ENCODE assay signal across 10 cellular contexts in the genomic region with DNA sequence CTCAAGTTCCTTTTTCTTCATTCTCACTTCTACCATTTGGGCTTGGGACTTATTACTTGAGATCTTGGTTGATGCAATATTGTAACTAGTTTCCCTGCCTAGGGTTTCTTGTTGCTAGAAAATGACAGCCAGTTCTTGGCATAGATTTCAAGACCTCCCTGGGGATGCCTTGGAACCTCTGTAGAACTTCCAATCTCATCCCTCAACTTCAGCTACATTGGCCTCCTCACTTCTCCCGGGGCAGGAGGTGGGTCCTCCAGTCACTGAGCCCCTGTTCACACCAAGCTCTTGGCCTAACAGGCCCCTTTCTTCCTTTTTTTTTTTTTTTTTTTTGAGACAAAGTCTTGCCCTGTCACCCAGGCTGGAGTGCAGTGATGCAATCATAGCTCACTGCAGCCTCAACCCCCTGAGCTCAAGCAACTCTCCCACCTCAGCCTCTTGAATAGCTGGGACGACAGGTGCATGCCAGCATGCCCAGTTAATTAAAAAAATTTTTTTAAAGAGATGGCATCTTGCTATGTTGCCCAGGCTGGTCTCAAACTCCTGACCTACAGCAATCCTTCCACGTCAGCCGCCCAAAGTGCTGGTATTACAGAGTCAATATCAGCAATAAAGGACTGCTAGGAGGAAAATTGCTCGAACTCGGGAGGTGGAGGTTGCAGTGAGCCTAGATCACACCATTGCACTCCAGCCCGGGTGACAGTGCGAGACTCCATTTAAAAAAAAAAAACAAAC. TPM values are rescaled to one million over a fixed set of nuclear protein-coding genes. Genes with fewer than 3 reads are reported as not detected.
DNase-seq lines count a peak whose midpoint lies in the region; ATAC-seq and TF ChIP-seq lines count a peak whose summit lies in the region.
"Had no signal": no experiment of that assay in that cellular context is flagged by ENCODE, and none has a peak within 500 bp of the region (broad histone marks: within the 10 kb centered on the region; RNA-seq: fewer than 3 reads in every experiment).

No MANE protein-coding gene starts in this region.

- H3F3A ChIP-seq in SK-N-SH (replicated peaks; ENCODE audit: insufficient read depth) = no peaks in the 10 kb centered on the region

- peaks cover 0 to 12% of the 10 kb centered on the region in 2 experiments; a peak in 2 of 4 replicates for H3K4me1 ChIP-seq in SK-N-SH (ENCODE audit: control insufficient read depth in 1 of 2, insufficient read depth in 2 of 2, low read depth in 1 of 2, low read length in 1 of 2)
- peaks cover 0 to 12% (median 0%) of the 10 kb centered on the region in 3 donors for H3K4me1 ChIP-seq in gastroesophageal sphincter
- H3K4me1 ChIP-seq: BLaER1, HAP-1 had no signal

- POLR2A ChIA-PET in SK-N-SH (lab: Yijun Ruan, JAX) = no interaction called here

- CTCF ChIA-PET in SK-N-SH (lab: Yijun Ruan, JAX) = interaction anchor here (0.8 to 2.8 kb wide), 18 partner anchors 8 to 686 kb away, joined by 3 to 21 read pairs (median 4); no protein-coding TSS in a partner anchor

- H3K36me3 ChIP-seq in SK-N-SH (replicated peaks in 1 of 2; ENCODE audit: control insufficient read depth in 1 of 2, insufficient read depth in 2 of 2, low read length in 1 of 2) (no peaks in the 10 kb centered on the region), gastroesophageal sphincter (no peaks in the 10 kb centered on the region)
- H3K36me3 ChIP-seq: BLaER1, HAP-1 had no signal

- TF ChIP-seq CTCF in SK-N-SH (IDR thresholded peaks at IDR 0.05) = no peak
- TF ChIP-seq CTCF in gastroesophageal sphincter (IDR thresholded peaks at IDR 0.05) = no peak

- DNase-seq in EL (peak; percentile 40), SK-N-SH (no peak), T-helper 1 cell (no peak), erythroblast (lab: John Stamatoyannopoulos, UW) (no peak)

- H2AFZ ChIP-seq in SK-N-SH (ENCODE audit: low read depth) = 0 out of 2 replicates have a peak overlapping the region, but pooled peaks have one; percentile 9

- H3K79me2 ChIP-seq in SK-N-SH (ENCODE audit: insufficient read depth) = no peaks in the 10 kb centered on the region

- no peaks in the 10 kb centered on the region for H3K9me3 ChIP-seq in SK-N-SH
- H3K9me3 ChIP-seq in gastroesophageal sphincter = no peaks in the 10 kb centered on the region
- H3K9me3 ChIP-seq: BLaER1, HAP-1 had no signal

- TF ChIP-seq EP300 in SK-N-SH (IDR thresholded peaks at IDR 0.05; ENCODE audit: borderline replicate concordance in 1 of 2, low read depth in 1 of 2, low read length in 1 of 2) (no peak), gastroesophageal sphincter (IDR thresholded peaks at IDR 0.05) (no peak)

- TF ChIP-seq POLR2A in gastroesophageal sphincter (IDR thresholded peaks at IDR 0.05) (no peak), erythroblast (IDR thresholded peaks at IDR 0.05; ENCODE audit: low read length) (no peak)

- no peaks in the 10 kb centered on the region for H4K20me1 ChIP-seq in SK-N-SH (ENCODE audit: insufficient read depth)
- H4K20me1 ChIP-seq: BLaER1 had no signal

- H3K4me2 ChIP-seq in SK-N-SH = no peak overlapping the region
- H3K4me2 ChIP-seq: BLaER1 had no signal

- H3K27ac ChIP-seq in SK-N-SH (ENCODE audit: low read depth in 2 of 2, low read length in 1 of 2) = peak overlapping the region in 1 of 2 experiments; percentile 51; a peak in 2 of 4 replicates
- peak overlapping the region in 1 of 4 donors; percentile 34 for H3K27ac ChIP-seq in gastroesophageal sphincter
- peak overlapping the region in 13 of 21 experiments; percentile 5 to 81 (median 52) for H3K27ac ChIP-seq in skin epidermis
- H3K27ac ChIP-seq: BLaER1 had no signal

- WGBS in SK-N-SH (ENCODE audit: low lambda C conversion rate) = 59% methylated on average over 8 of the region's 8 CpGs
- WGBS in gastroesophageal sphincter (ENCODE audit: low coverage in 1 of 2), 2 donors = 80 to 84% methylated on average over 7 to 8 of the region's 8 CpGs

- no peak overlapping the region for H3K9ac ChIP-seq in SK-N-SH
- H3K9ac ChIP-seq: BLaER1 had no signal

- H3K4me3 ChIP-seq in SK-N-SH (ENCODE audit: low read depth in 2 of 2, low read length in 1 of 2) (no peak overlapping the region), gastroesophageal sphincter (no peak overlapping the region), skin epidermis (no peak overlapping the region)
- H3K4me3 ChIP-seq: BLaER1, HAP-1 had no signal

- no peaks in the 10 kb centered on the region for H3K9me2 ChIP-seq in SK-N-SH

- ATAC-seq in gastroesophageal sphincter (peak; percentile 39), GM18867 (IDR thresholded peaks at IDR 0.05; ENCODE audit: unreplicated experiment) (no peak)
- no peak for ATAC-seq in activated CD4-positive, CD25-positive, alpha-beta regulatory T cell treated with anti-CD3 and anti-CD28 coated beads, Interleukin-2, amount 50 U/mL, for 24 hours

- H3K27me3 ChIP-seq in SK-N-SH (ENCODE audit: insufficient read depth) (no peaks in the 10 kb centered on the region), gastroesophageal sphincter (no peaks in the 10 kb centered on the region)
- H3K27me3 ChIP-seq: BLaER1 had no signal

- TF ChIP-seq RAD21 in SK-N-SH (IDR thresholded peaks at IDR 0.05; ENCODE audit: low read length) = no peak

TF ChIP-seq in SK-N-SH, 30 proteins besides CTCF, POLR2A, EP300 and RAD21 (continues in another document):
- TF ChIP-seq, protein P1, sequence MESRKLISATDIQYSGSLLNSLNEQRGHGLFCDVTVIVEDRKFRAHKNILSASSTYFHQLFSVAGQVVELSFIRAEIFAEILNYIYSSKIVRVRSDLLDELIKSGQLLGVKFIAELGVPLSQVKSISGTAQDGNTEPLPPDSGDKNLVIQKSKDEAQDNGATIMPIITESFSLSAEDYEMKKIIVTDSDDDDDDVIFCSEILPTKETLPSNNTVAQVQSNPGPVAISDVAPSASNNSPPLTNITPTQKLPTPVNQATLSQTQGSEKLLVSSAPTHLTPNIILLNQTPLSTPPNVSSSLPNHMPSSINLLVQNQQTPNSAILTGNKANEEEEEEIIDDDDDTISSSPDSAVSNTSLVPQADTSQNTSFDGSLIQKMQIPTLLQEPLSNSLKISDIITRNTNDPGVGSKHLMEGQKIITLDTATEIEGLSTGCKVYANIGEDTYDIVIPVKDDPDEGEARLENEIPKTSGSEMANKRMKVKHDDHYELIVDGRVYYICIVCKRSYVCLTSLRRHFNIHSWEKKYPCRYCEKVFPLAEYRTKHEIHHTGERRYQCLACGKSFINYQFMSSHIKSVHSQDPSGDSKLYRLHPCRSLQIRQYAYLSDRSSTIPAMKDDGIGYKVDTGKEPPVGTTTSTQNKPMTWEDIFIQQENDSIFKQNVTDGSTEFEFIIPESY (IDR thresholded peaks at IDR 0.05; ENCODE audit: borderline replicate concordance, low read depth) = no peak
- no peak for TF ChIP-seq MEF2A (IDR thresholded peaks at IDR 0.05; ENCODE audit: borderline replicate concordance, low read depth)
- TF ChIP-seq, protein P2, sequence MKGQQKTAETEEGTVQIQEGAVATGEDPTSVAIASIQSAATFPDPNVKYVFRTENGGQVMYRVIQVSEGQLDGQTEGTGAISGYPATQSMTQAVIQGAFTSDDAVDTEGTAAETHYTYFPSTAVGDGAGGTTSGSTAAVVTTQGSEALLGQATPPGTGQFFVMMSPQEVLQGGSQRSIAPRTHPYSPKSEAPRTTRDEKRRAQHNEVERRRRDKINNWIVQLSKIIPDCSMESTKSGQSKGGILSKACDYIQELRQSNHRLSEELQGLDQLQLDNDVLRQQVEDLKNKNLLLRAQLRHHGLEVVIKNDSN (IDR thresholded peaks at IDR 0.05; ENCODE audit: borderline replicate concordance, low read depth) = no peak
- TF ChIP-seq GATA2 (CRISPR knock-in tag; IDR thresholded peaks at IDR 0.05) = no peak
- TF ChIP-seq RXRA (IDR thresholded peaks at IDR 0.05; ENCODE audit: borderline replicate concordance, low read depth) = no peak
- no peak for TF ChIP-seq RCOR1 (IDR thresholded peaks at IDR 0.05; ENCODE audit: low read length)
- TF ChIP-seq POLR2AphosphoS5 (IDR thresholded peaks at IDR 0.05; ENCODE audit: low read depth, low read length) = no peak
- no peak for TF ChIP-seq GABPA (IDR thresholded peaks at IDR 0.05; ENCODE audit: low read depth)
- no peak for TF ChIP-seq TEAD4 (IDR thresholded peaks at IDR 0.05; ENCODE audit: borderline replicate concordance, insufficient read depth)
- no peak for TF ChIP-seq JUND (IDR thresholded peaks at IDR 0.05)
- TF ChIP-seq, protein P3, sequence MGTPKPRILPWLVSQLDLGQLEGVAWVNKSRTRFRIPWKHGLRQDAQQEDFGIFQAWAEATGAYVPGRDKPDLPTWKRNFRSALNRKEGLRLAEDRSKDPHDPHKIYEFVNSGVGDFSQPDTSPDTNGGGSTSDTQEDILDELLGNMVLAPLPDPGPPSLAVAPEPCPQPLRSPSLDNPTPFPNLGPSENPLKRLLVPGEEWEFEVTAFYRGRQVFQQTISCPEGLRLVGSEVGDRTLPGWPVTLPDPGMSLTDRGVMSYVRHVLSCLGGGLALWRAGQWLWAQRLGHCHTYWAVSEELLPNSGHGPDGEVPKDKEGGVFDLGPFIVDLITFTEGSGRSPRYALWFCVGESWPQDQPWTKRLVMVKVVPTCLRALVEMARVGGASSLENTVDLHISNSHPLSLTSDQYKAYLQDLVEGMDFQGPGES (IDR thresholded peaks at IDR 0.05; ENCODE audit: low read depth, low read length) = no peak
- TF ChIP-seq, protein P4, sequence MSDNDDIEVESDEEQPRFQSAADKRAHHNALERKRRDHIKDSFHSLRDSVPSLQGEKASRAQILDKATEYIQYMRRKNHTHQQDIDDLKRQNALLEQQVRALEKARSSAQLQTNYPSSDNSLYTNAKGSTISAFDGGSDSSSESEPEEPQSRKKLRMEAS (IDR thresholded peaks at IDR 0.05; ENCODE audit: low read depth) = no peak
- TF ChIP-seq YY1 (IDR thresholded peaks at IDR 0.05; ENCODE audit: low read depth) = no peak
- TF ChIP-seq, protein P5, sequence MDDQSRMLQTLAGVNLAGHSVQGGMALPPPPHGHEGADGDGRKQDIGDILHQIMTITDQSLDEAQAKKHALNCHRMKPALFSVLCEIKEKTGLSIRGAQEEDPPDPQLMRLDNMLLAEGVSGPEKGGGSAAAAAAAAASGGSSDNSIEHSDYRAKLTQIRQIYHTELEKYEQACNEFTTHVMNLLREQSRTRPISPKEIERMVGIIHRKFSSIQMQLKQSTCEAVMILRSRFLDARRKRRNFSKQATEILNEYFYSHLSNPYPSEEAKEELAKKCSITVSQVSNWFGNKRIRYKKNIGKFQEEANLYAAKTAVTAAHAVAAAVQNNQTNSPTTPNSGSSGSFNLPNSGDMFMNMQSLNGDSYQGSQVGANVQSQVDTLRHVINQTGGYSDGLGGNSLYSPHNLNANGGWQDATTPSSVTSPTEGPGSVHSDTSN (IDR thresholded peaks at IDR 0.05) = no peak

RNA-seq across cellular contexts. Expression of a gene that starts 33.1 kb away (rescaled TPM):
- polyA plus RNA-seq in SK-N-SH (2012; rRNA removed) = 2.3 and 5.2 TPM in 2 replicates
- 4.1 and 5.1 TPM in 2 replicates for polyA plus RNA-seq in SK-N-SH (2012; cell fraction: cytosol; rRNA removed)
- polyA plus RNA-seq in SK-N-SH (2012; cell fraction: nucleus; rRNA removed) = 1.3 and 2.0 TPM in 2 replicates
- 1 to 10 TPM; 1.5 to 2.6 (median 2.2) TPM for total RNA-seq in gastroesophageal sphincter
